Comparison of ENCODE assay signal across 14 cellular contexts in genomic region chr19:46381746-46382345, GRCh38. TPM values are rescaled to one million over a fixed set of nuclear protein-coding genes. Genes with fewer than 3 reads are reported as not detected.
"Had no signal": no experiment of that assay in that cellular context is flagged by ENCODE, and none has a peak within 500 bp of the region (broad histone marks: within the 10 kb centered on the region; RNA-seq: fewer than 3 reads in every experiment).

No MANE protein-coding gene starts in this region.

- H3K4me1 ChIP-seq: parathyroid adenoma had no signal

- DNase-seq: activated B cell treated with CpG ODN at 0.5 μM for 24 hours; activated CD4-positive, alpha-beta T cell treated with anti-CD3 and anti-CD28 coated beads, Interleukin-2, amount 10 ng/mL, durations not matched to agents 24 days and 14 days; activated naive CD4-positive, alpha-beta T cell treated with anti-CD3 and anti-CD28 coated beads, Interleukin-2, amount 50 U/mL, for 16 hours; left ventricle myocardium superior; retina; small intestine; stomach; thyroid gland had no signal

- ATAC-seq: gastroesophageal sphincter, left ventricle myocardium superior had no signal

- H3K9me3 Mint-ChIP-seq: activated B cell treated with CpG ODN at 0.5 μM for 24 hours; activated CD4-positive, alpha-beta T cell treated with anti-CD3 and anti-CD28 coated beads, Interleukin-2, amount 10 ng/mL, durations not matched to agents 24 days and 14 days; activated T-helper 2 cell treated with anti-CD3 and anti-CD28 coated beads, Interferon-gamma antibody, Interleukin-2, Interleukin-4, amounts not matched to agents 10 μg/mL and 5 μg/mL and 100 μg/mL, durations not matched to agents 14 hours and 24 hours and 36 hours; T-helper 1 cell treated with Interleukin-12 subunit alpha and Interleukin-12 subunit beta and Interleukin-4 antibody, amounts not matched to agents 30 μg/mL and 1 μg/mL, for 36 hours had no signal

- H3K27me3 Mint-ChIP-seq: activated B cell treated with CpG ODN at 0.5 μM for 24 hours; activated CD4-positive, alpha-beta T cell treated with anti-CD3 and anti-CD28 coated beads, Interleukin-2, amount 10 ng/mL, durations not matched to agents 24 days and 14 days had no signal

- H3K9me3 ChIP-seq: gastroesophageal sphincter, stomach, thyroid gland had no signal

- H3K4me3 ChIP-seq: gastroesophageal sphincter, stomach, thyroid gland had no signal

- H3K27ac Mint-ChIP-seq: activated B cell treated with CpG ODN at 0.5 μM for 24 hours; activated CD4-positive, alpha-beta T cell treated with anti-CD3 and anti-CD28 coated beads, Interleukin-2, amount 10 ng/mL, durations not matched to agents 24 days and 14 days; activated T-helper 2 cell treated with anti-CD3 and anti-CD28 coated beads, Interferon-gamma antibody, Interleukin-2, Interleukin-4, amounts not matched to agents 10 μg/mL and 5 μg/mL and 100 μg/mL, durations not matched to agents 14 hours and 24 hours and 36 hours; mesothelial cell of epicardium; T-helper 1 cell treated with Interleukin-12 subunit alpha and Interleukin-12 subunit beta and Interleukin-4 antibody, amounts not matched to agents 30 μg/mL and 1 μg/mL, for 36 hours had no signal

- H3K27me3 ChIP-seq: gastroesophageal sphincter, stomach, thyroid gland had no signal

- H3K4me3 Mint-ChIP-seq: activated B cell treated with CpG ODN at 0.5 μM for 24 hours; activated CD4-positive, alpha-beta T cell treated with anti-CD3 and anti-CD28 coated beads, Interleukin-2, amount 10 ng/mL, durations not matched to agents 24 days and 14 days; mesothelial cell of epicardium; T-helper 1 cell treated with Interleukin-12 subunit alpha and Interleukin-12 subunit beta and Interleukin-4 antibody, amounts not matched to agents 30 μg/mL and 1 μg/mL, for 36 hours had no signal

RNA-seq across cellular contexts. Expression of gene CCDC8, which starts 31.5 kb away (rescaled TPM):
- total RNA-seq: activated B cell treated with CpG ODN at 0.5 μM for 24 hours; activated CD4-positive, alpha-beta T cell treated with anti-CD3 and anti-CD28 coated beads, Interleukin-2, amount 10 ng/mL, durations not matched to agents 24 days and 14 days; activated T-helper 2 cell treated with anti-CD3 and anti-CD28 coated beads, Interferon-gamma antibody, Interleukin-2, Interleukin-4, amounts not matched to agents 10 μg/mL and 5 μg/mL and 100 μg/mL, durations not matched to agents 14 hours and 24 hours and 36 hours had no signal

RNA-seq across cellular contexts. Expression of gene PNMA8C, which starts 46.9 kb away (rescaled TPM):
- total RNA-seq: activated B cell treated with CpG ODN at 0.5 μM for 24 hours; activated CD4-positive, alpha-beta T cell treated with anti-CD3 and anti-CD28 coated beads, Interleukin-2, amount 10 ng/mL, durations not matched to agents 24 days and 14 days; activated T-helper 2 cell treated with anti-CD3 and anti-CD28 coated beads, Interferon-gamma antibody, Interleukin-2, Interleukin-4, amounts not matched to agents 10 μg/mL and 5 μg/mL and 100 μg/mL, durations not matched to agents 14 hours and 24 hours and 36 hours; bronchial epithelial cell had no signal
